ENCODE assay signal across 14 cellular contexts in genomic region chr15:48005921-48006541, GRCh38.
DNase-seq lines count a peak whose midpoint lies in the region; ATAC-seq and TF ChIP-seq lines count a peak whose summit lies in the region.
"Had no signal": no experiment of that assay in that cellular context is flagged by ENCODE, and none has a peak within 500 bp of the region (broad histone marks: within the 10 kb centered on the region; RNA-seq: fewer than 3 reads in every experiment).

No MANE protein-coding gene starts in this region.

- H3K4me3 ChIP-seq in fibroblast of the aortic adventitia (ENCODE audit: low read depth, low read length) (no peak overlapping the region), mucosa of descending colon (no peak overlapping the region)
- H3K4me3 ChIP-seq: Peyer's patch, smooth muscle cell had no signal

- H3K36me3 ChIP-seq in mucosa of descending colon (ENCODE audit: low read depth): no peaks in the 10 kb centered on the region
- H3K36me3 ChIP-seq: Peyer's patch had no signal

- H3K27ac Mint-ChIP-seq in stimulated activated memory B cell treated with anti-CD40 and anti-IgM and Interleukin-4, amounts not matched to agents 10 μg/mL and 1 μg/mL and 100 μg/mL, for 72 hours: no peak overlapping the region
- H3K27ac Mint-ChIP-seq in endothelial cell (ENCODE audit: unreplicated experiment): no peak overlapping the region
- H3K27ac Mint-ChIP-seq: naive thymus-derived CD4-positive, alpha-beta T cell had no signal

- DNase-seq in left ventricle myocardium superior (no peak), left cardiac atrium (no peak), fibroblast of the aortic adventitia (ENCODE audit: low read depth) (peak; percentile 5), mucosa of descending colon (no peak), endothelial cell (ENCODE audit: low spot score) (no peak)
- DNase-seq in activated T-cell treated with anti-CD3 and anti-CD28 coated beads, Interleukin-2, amount 50 U/mL, for 1 hour: no peak
- DNase-seq: activated CD4-positive, alpha-beta T cell treated with anti-CD3 and anti-CD28 coated beads, Interleukin-2, amount 50 U/mL, for 48 hours; MV-4-11; naive thymus-derived CD4-positive, alpha-beta T cell; NCI-H510A; Peyer's patch had no signal

- peaks cover 18% of the 10 kb centered on the region for H3K4me1 Mint-ChIP-seq in stimulated activated memory B cell treated with anti-CD40 and anti-IgM and Interleukin-4, amounts not matched to agents 10 μg/mL and 1 μg/mL and 100 μg/mL, for 72 hours
- H3K4me1 Mint-ChIP-seq in endothelial cell (ENCODE audit: unreplicated experiment): no peaks in the 10 kb centered on the region

- peaks cover 10% of the 10 kb centered on the region for H3K27me3 Mint-ChIP-seq in stimulated activated memory B cell treated with anti-CD40 and anti-IgM and Interleukin-4, amounts not matched to agents 10 μg/mL and 1 μg/mL and 100 μg/mL, for 72 hours
- peaks cover 2% of the 10 kb centered on the region for H3K27me3 Mint-ChIP-seq in endothelial cell (ENCODE audit: unreplicated experiment)

- no peaks in the 10 kb centered on the region for H3K36me3 Mint-ChIP-seq in stimulated activated memory B cell treated with anti-CD40 and anti-IgM and Interleukin-4, amounts not matched to agents 10 μg/mL and 1 μg/mL and 100 μg/mL, for 72 hours
- no peaks in the 10 kb centered on the region for H3K36me3 Mint-ChIP-seq in endothelial cell (ENCODE audit: low read depth, unreplicated experiment)

- TF ChIP-seq CTCF in fibroblast of the aortic adventitia (IDR thresholded peaks at IDR 0.05; ENCODE audit: insufficient read depth, low read length) (no peak), mucosa of descending colon (IDR thresholded peaks at IDR 0.05) (no peak), endothelial cell (IDR thresholded peaks at IDR 0.05; ENCODE audit: unreplicated experiment) (no peak)

- H3K9me3 ChIP-seq in mucosa of descending colon: no peaks in the 10 kb centered on the region
- H3K9me3 ChIP-seq: Peyer's patch had no signal

- H3K4me3 Mint-ChIP-seq in stimulated activated memory B cell treated with anti-CD40 and anti-IgM and Interleukin-4, amounts not matched to agents 10 μg/mL and 1 μg/mL and 100 μg/mL, for 72 hours: no peak overlapping the region
- no peak overlapping the region for H3K4me3 Mint-ChIP-seq in endothelial cell (ENCODE audit: unreplicated experiment)
- H3K4me3 Mint-ChIP-seq: naive thymus-derived CD4-positive, alpha-beta T cell had no signal

- no peaks in the 10 kb centered on the region for H3K4me1 ChIP-seq in mucosa of descending colon (ENCODE audit: low read depth)
- H3K4me1 ChIP-seq: Peyer's patch had no signal

- intact Hi-C loops in left ventricle myocardium superior (cut with micrococcal nuclease) (no loop called here), left cardiac atrium (cut with DNase I) (no loop called here), mucosa of descending colon (cut with DNase I, micrococcal nuclease) (no loop called here)

- no peaks in the 10 kb centered on the region for H3K9me3 Mint-ChIP-seq in stimulated activated memory B cell treated with anti-CD40 and anti-IgM and Interleukin-4, amounts not matched to agents 10 μg/mL and 1 μg/mL and 100 μg/mL, for 72 hours
- H3K9me3 Mint-ChIP-seq in endothelial cell (ENCODE audit: unreplicated experiment): no peaks in the 10 kb centered on the region

- ATAC-seq in left ventricle myocardium superior (peak; percentile 51), left cardiac atrium (no peak), mucosa of descending colon (peak; percentile 18), HG03196 (IDR thresholded peaks at IDR 0.05; ENCODE audit: unreplicated experiment) (no peak)
- no peak for ATAC-seq in stimulated activated memory B cell treated with anti-CD40 and anti-IgM and Interleukin-4, amounts not matched to agents 10 μg/mL and 1 μg/mL and 100 μg/mL, for 72 hours
- ATAC-seq: naive thymus-derived CD4-positive, alpha-beta T cell had no signal

Comparison
In these comparisons a context has a peak if more than half of its experiments do, and no peak if none do; other contexts are left out.
1. ATAC-seq: peak in left ventricle myocardium superior (single experiment) and mucosa of descending colon (single experiment); none in left cardiac atrium (0 of 2), stimulated activated memory B cell treated with anti-CD40 and anti-IgM and Interleukin-4, amounts not matched to agents 10 μg/mL and 1 μg/mL and 100 μg/mL, for 72 hours (single experiment) and HG03196 (single experiment).